8 cellular contexts compared by ENCODE assay signal in genomic region chr7:148987751-148988512, GRCh38. TPM values are rescaled to one million over a fixed set of nuclear protein-coding genes. Genes with fewer than 3 reads are reported as not detected.
DNase-seq lines count a peak whose midpoint lies in the region; ATAC-seq and TF ChIP-seq lines count a peak whose summit lies in the region.

No MANE protein-coding gene starts in this region.

- H3K9me3 Mint-ChIP-seq in T-cell, result no peaks in the 10 kb centered on the region

- H3K79me2 ChIP-seq in DND-41 (ENCODE audit: insufficient read depth, low read length) (no peaks in the 10 kb centered on the region), osteoblast (ENCODE audit: insufficient read depth, low read length) (no peaks in the 10 kb centered on the region)

- no peaks in the 10 kb centered on the region for H3K36me3 Mint-ChIP-seq in T-cell

- peak overlapping the region; percentile 67 for H3K9ac ChIP-seq in DND-41 (ENCODE audit: low read depth, low read length)

- POLR2A ChIA-PET in T-cell (lab: Charles Lee), result interaction anchor here (0.6 to 1.0 kb wide), 3 partner anchors 28 to 105 kb away, joined by 3 to 5 read pairs (median 4); no protein-coding TSS in a partner anchor

- no peaks in the 10 kb centered on the region for H3K27me3 Mint-ChIP-seq in T-cell

- peak overlapping the region; percentile 78 for H3K27ac ChIP-seq in DND-41 (ENCODE audit: low read length)
- H3K27ac ChIP-seq in osteoblast (ENCODE audit: low read depth, low read length), result peak overlapping the region; percentile 57

- H3K27me3 ChIP-seq in DND-41 (ENCODE audit: insufficient read depth, low read length, poor library complexity), result no peaks in the 10 kb centered on the region
- peaks cover 8% of the 10 kb centered on the region for H3K27me3 ChIP-seq in osteoblast (ENCODE audit: insufficient read depth, low read length)

- TF ChIP-seq CTCF in DND-41 (IDR thresholded peaks at IDR 0.05; ENCODE audit: borderline replicate concordance, extremely low read depth, low read length, poor library complexity, severe bottlenecking), result no peak
- no peak for TF ChIP-seq CTCF in fibroblast of the aortic adventitia (IDR thresholded peaks at IDR 0.05; ENCODE audit: insufficient read depth, low read length)
- TF ChIP-seq CTCF in osteoblast (IDR thresholded peaks at IDR 0.05; ENCODE audit: extremely low read depth, low read depth, low read length), result no peak

- peak overlapping the region; percentile 93 to 95 for H3K27ac Mint-ChIP-seq in T-cell

- peak overlapping the region; percentile 99 for H3K4me2 ChIP-seq in DND-41 (ENCODE audit: insufficient read depth, low read length)
- H3K4me2 ChIP-seq in osteoblast (ENCODE audit: insufficient read depth, low read length), result peak overlapping the region; percentile 99

- H3K36me3 ChIP-seq in DND-41 (ENCODE audit: insufficient read depth, low read length), result no peaks in the 10 kb centered on the region
- H3K36me3 ChIP-seq in osteoblast (ENCODE audit: insufficient read depth, low read length), result no peaks in the 10 kb centered on the region

- H3K4me3 ChIP-seq in DND-41 (ENCODE audit: low read depth in 1 of 2, low read length in 2 of 2) (peak overlapping the region; percentile 82 to 92), fibroblast of the aortic adventitia (ENCODE audit: low read depth, low read length) (peak overlapping the region; percentile 97), osteoblast (ENCODE audit: insufficient read depth, low read length) (peak overlapping the region; percentile 81)

- DNase-seq in DND-41 (peak; percentile 24), T-cell (no peak), fibroblast of the aortic adventitia (ENCODE audit: low read depth) (no peak), osteoblast (ENCODE audit: insufficient read length, low spot score, missing footprints) (peak; percentile 73), activated gamma-delta T cell treated with Interleukin-2 at 50 U/mL for 16 hours (no peak), NCI-H2029 treated with DMSO at 0.1 percent for 48 hours (lab: John Stamatoyannopoulos, UW) (no peak)

- peak overlapping the region; percentile 98 for H2AFZ ChIP-seq in DND-41 (ENCODE audit: low read depth, low read length)
- peak overlapping the region; percentile 98 for H2AFZ ChIP-seq in osteoblast (ENCODE audit: low read length)

- H3K4me1 Mint-ChIP-seq in T-cell, result peaks cover 48 to 52% (median 51%) of the 10 kb centered on the region in 3 donors

- CTCF ChIA-PET in T-cell (lab: Charles Lee), result interaction anchor here in 1 of 2 donors (0.7 to 1.5 kb wide), 4 partner anchors 22 to 78 kb away, joined by 3 to 7 read pairs (median 4); no protein-coding TSS in a partner anchor

- ATAC-seq in DND-41 (ENCODE audit: insufficient read depth, low read depth) (peak; percentile 16; the same call in 2 of the 3 replicates), HG03045 (IDR thresholded peaks at IDR 0.05; ENCODE audit: unreplicated experiment) (peak; percentile 0), T-cell (replicated peaks in 1 of 4) (peak in 2 of 4 experiments; percentile 6 to 9), GM21526 (IDR thresholded peaks at IDR 0.05; ENCODE audit: low FRiP score, unreplicated experiment) (no peak)

- H3K4me1 ChIP-seq in DND-41 (ENCODE audit: insufficient read depth, low read length) (peaks cover 52% of the 10 kb centered on the region), osteoblast (ENCODE audit: insufficient read depth, low read length) (peaks cover 19% of the 10 kb centered on the region)

- H4K20me1 ChIP-seq in DND-41 (ENCODE audit: insufficient read depth, low read length) (no peaks in the 10 kb centered on the region), osteoblast (ENCODE audit: insufficient read depth, low read length) (no peaks in the 10 kb centered on the region)

- H3K4me3 Mint-ChIP-seq in T-cell, result peak overlapping the region; percentile 94 to 100 (median 96)

- H3K9me3 ChIP-seq in DND-41 (ENCODE audit: insufficient read depth, low read length, severe bottlenecking) (no peaks in the 10 kb centered on the region), osteoblast (ENCODE audit: low read depth, low read length) (no peaks in the 10 kb centered on the region)

RNA-seq across cellular contexts. Expression of gene PDIA4, which starts 40.4 kb away (rescaled TPM):
- total RNA-seq in T-cell (10 to 100 TPM; 40.3 to 75.3 (median 68.4) TPM), fibroblast of the aortic adventitia (ENCODE audit: low replicate concordance) (123 and 200 TPM in 2 replicates), osteoblast (216 and 220 TPM in 2 replicates)

Comparison
In these comparisons a context has a peak if more than half of its experiments do, and no peak if none do; other contexts are left out.
1. DNase-seq: peak in DND-41 (single experiment) and osteoblast (single experiment); none in T-cell (0 of 34), fibroblast of the aortic adventitia (single experiment), activated gamma-delta T cell treated with Interleukin-2 at 50 U/mL for 16 hours (single experiment) and NCI-H2029 treated with DMSO at 0.1 percent for 48 hours (single experiment).
2. Peak in every context shown above with its lines, with median percentiles within 50 percentile points of each other: H3K4me3 ChIP-seq.